In genomic region chr9:136722093-136722968, GRCh38 we compare ENCODE assay signal across 22 cellular contexts. TPM values are rescaled to one million over a fixed set of nuclear protein-coding genes. Genes with fewer than 3 reads are reported as not detected.
DNase-seq lines count a peak whose midpoint lies in the region; ATAC-seq and TF ChIP-seq lines count a peak whose summit lies in the region.
"Had no signal": no experiment of that assay in that cellular context is flagged by ENCODE, and none has a peak within 500 bp of the region (broad histone marks: within the 10 kb centered on the region; RNA-seq: fewer than 3 reads in every experiment).

No MANE protein-coding gene starts in this region.

- intact Hi-C loops in Right ventricle myocardium superior (cut with DNase I) (no loop called here), left cardiac atrium (cut with DNase I) (loop anchor here in 1 of 2 donors (5.0 kb wide), 1 partner anchor 45 kb away; no protein-coding TSS in a partner anchor)

- H3K4me1 ChIP-seq in Karpas-422 (ENCODE audit: low read length) (peaks cover 15% of the 10 kb centered on the region), endodermal cell (ENCODE audit: control insufficient read depth, insufficient read depth, low read length) (peaks cover 6% of the 10 kb centered on the region)

- no peak overlapping the region for H2AFZ ChIP-seq in Karpas-422 (ENCODE audit: low read length)

- DNase-seq in Right ventricle myocardium superior (no peak), left cardiac atrium (no peak), Karpas-422 (peak; percentile 54), endodermal cell (peak; percentile 62), KG1 (lab: John Stamatoyannopoulos, UW) (no peak), caudate nucleus (lab: John Stamatoyannopoulos, UW) (no peak), NCI-H748 (lab: John Stamatoyannopoulos, UW; ENCODE audit: unreplicated experiment) (no peak)
- DNase-seq in stimulated activated CD8-positive, alpha-beta memory T cell treated with anti-CD3 and anti-CD28 coated beads, Interleukin-4, amount 100 ng/mL, for 48 hours: peak; percentile 43
- DNase-seq: activated CD8-positive, alpha-beta T cell treated with anti-CD3 and anti-CD28 coated beads for 36 hours; CD8-positive, alpha-beta memory T cell; effector CD4-positive, alpha-beta T cell; mammary epithelial cell; NCI-H146; stomach had no signal

- H3K27me3 ChIP-seq in Karpas-422 (ENCODE audit: low read length) (no peaks in the 10 kb centered on the region), endodermal cell (ENCODE audit: control insufficient read depth, insufficient read depth, low read length, poor library complexity, severe bottlenecking) (no peaks in the 10 kb centered on the region)
- H3K27me3 ChIP-seq: stomach had no signal

- peaks cover 15% of the 10 kb centered on the region for H3K4me1 Mint-ChIP-seq in endodermal cell

- no peaks in the 10 kb centered on the region for H3K9me3 Mint-ChIP-seq in endodermal cell
- H3K9me3 Mint-ChIP-seq: activated CD8-positive, alpha-beta T cell treated with anti-CD3 and anti-CD28 coated beads for 36 hours; activated naive CD8-positive, alpha-beta T cell treated with anti-CD3 and anti-CD28 coated beads, Interleukin-2, amount 50 U/mL, for 24 hours; CD8-positive, alpha-beta memory T cell had no signal

- WGBS in endodermal cell (ENCODE audit: insufficient coverage in 1 of 2, insufficient read length in 1 of 2), 2 experiments: 90 to 94% methylated on average over 20 to 31 of the region's 31 CpGs

- H3K9me3 ChIP-seq in Karpas-422 (ENCODE audit: low read length): no peaks in the 10 kb centered on the region
- no peaks in the 10 kb centered on the region for H3K9me3 ChIP-seq in endodermal cell (ENCODE audit: control insufficient read depth, low read length)
- H3K9me3 ChIP-seq: stomach had no signal

- H3K9me2 ChIP-seq in Karpas-422 (replicated peaks; ENCODE audit: insufficient read depth, low read length): no peaks in the 10 kb centered on the region

- H3K79me2 ChIP-seq in Karpas-422 (ENCODE audit: low read length): peaks cover 7% of the 10 kb centered on the region

- H3K27ac ChIP-seq in Karpas-422 (ENCODE audit: low read length) (no peak overlapping the region), endodermal cell (ENCODE audit: low read depth, low read length) (no peak overlapping the region), caudate nucleus (ENCODE audit: low read depth, low read length) (no peak overlapping the region)

- no peak overlapping the region for H3K27ac Mint-ChIP-seq in endodermal cell
- H3K27ac Mint-ChIP-seq: activated CD8-positive, alpha-beta T cell treated with anti-CD3 and anti-CD28 coated beads for 36 hours; activated naive CD8-positive, alpha-beta T cell treated with anti-CD3 and anti-CD28 coated beads, Interleukin-2, amount 50 U/mL, for 24 hours had no signal

- peak; percentile 3 for ATAC-seq in Right ventricle myocardium superior (ENCODE audit: poor library complexity)
- ATAC-seq in left cardiac atrium: no peak
- ATAC-seq: activated CD8-positive, alpha-beta T cell treated with anti-CD3 and anti-CD28 coated beads for 36 hours; activated naive CD8-positive, alpha-beta T cell treated with anti-CD3 and anti-CD28 coated beads, Interleukin-2, amount 50 U/mL, for 24 hours had no signal

- H3K4me3 Mint-ChIP-seq in endodermal cell: no peak overlapping the region
- H3K4me3 Mint-ChIP-seq: activated CD8-positive, alpha-beta T cell treated with anti-CD3 and anti-CD28 coated beads for 36 hours; CD8-positive, alpha-beta memory T cell had no signal

- H3K9ac ChIP-seq in Karpas-422 (ENCODE audit: low read length) (no peak overlapping the region), endodermal cell (ENCODE audit: extremely low read depth, low read length, poor library complexity, severe bottlenecking) (no peak overlapping the region)

- H3K36me3 Mint-ChIP-seq in endodermal cell (ENCODE audit: low read depth): peaks cover 37% of the 10 kb centered on the region

- H3K4me2 ChIP-seq in Karpas-422 (ENCODE audit: low read depth, low read length, poor library complexity, severe bottlenecking): no peak overlapping the region

- no peak overlapping the region for H3K4me3 ChIP-seq in Karpas-422 (ENCODE audit: low read length)
- H3K4me3 ChIP-seq in endodermal cell (ENCODE audit: low read length): no peak overlapping the region
- H3K4me3 ChIP-seq: stomach had no signal

- TF ChIP-seq CTCF in endodermal cell (conservative IDR thresholded peaks at IDR 0.05): no peak

- no peaks in the 10 kb centered on the region for H3K27me3 Mint-ChIP-seq in endodermal cell (ENCODE audit: insufficient read depth)
- H3K27me3 Mint-ChIP-seq: activated CD8-positive, alpha-beta T cell treated with anti-CD3 and anti-CD28 coated beads for 36 hours had no signal

- peaks cover 23% of the 10 kb centered on the region for H3K36me3 ChIP-seq in Karpas-422 (ENCODE audit: insufficient read depth, low read length)
- H3K36me3 ChIP-seq in endodermal cell (ENCODE audit: control insufficient read depth, insufficient read depth, low read length): peaks cover 33% of the 10 kb centered on the region

- peaks cover 34% of the 10 kb centered on the region for H4K20me1 ChIP-seq in Karpas-422 (ENCODE audit: insufficient read depth, low read depth, low read length)

RNA-seq across cellular contexts. Expression of gene DIPK1B, which starts 10.0 kb away (rescaled TPM):
- total RNA-seq in Right ventricle myocardium superior: 15.1 TPM
- 10 to 100 TPM; 23.2 to 35.2 TPM for total RNA-seq in left cardiac atrium
- total RNA-seq in Karpas-422 (2014; rRNA removed; shearing (Covaris generic); ENCODE audit: low replicate concordance): not detected in 2 replicates
- 10 to 100 TPM; 35.1 to 45.4 TPM for total RNA-seq in endodermal cell
- polyA plus RNA-seq in endodermal cell (2013, experiment 1 of 2): 56.2 TPM
- 53.5 TPM for polyA plus RNA-seq in endodermal cell (2013, experiment 2 of 2)
- total RNA-seq: CD8-positive, alpha-beta memory T cell; myocyte had no signal
- polyA plus RNA-seq: CD8-positive, alpha-beta memory T cell had no signal

RNA-seq across cellular contexts. Expression of gene LCN10, which starts 20.4 kb away (rescaled TPM):
- total RNA-seq in Right ventricle myocardium superior (7.7 TPM), left cardiac atrium (10 to 100 TPM in 1 of 2 donors, 1 to 10 TPM in 1; 9.3 to 20.1 TPM), endodermal cell (1 to 10 TPM in 1 of 2 donors, under 1 TPM in 1; 0.91 to 1.1 TPM)
- not detected in 2 replicates for total RNA-seq in Karpas-422 (2014; rRNA removed; shearing (Covaris generic); ENCODE audit: low replicate concordance)
- polyA plus RNA-seq in endodermal cell (2013, experiment 1 of 2): 0.07 TPM
- 0.17 TPM for polyA plus RNA-seq in endodermal cell (2013, experiment 2 of 2)
- total RNA-seq: fibroblast of lung, HT1080, M059J, mammary epithelial cell, myocyte had no signal
- polyA plus RNA-seq: fibroblast of lung, mammary epithelial cell had no signal

RNA-seq across cellular contexts. Expression of gene LCN6, which starts 26.0 kb away (rescaled TPM):
- 13.0 TPM for total RNA-seq in Right ventricle myocardium superior
- 10 to 100 TPM; 18.2 to 51.8 TPM for total RNA-seq in left cardiac atrium
- not detected in 2 replicates for total RNA-seq in Karpas-422 (2014; rRNA removed; shearing (Covaris generic); ENCODE audit: low replicate concordance)
- not detected for total RNA-seq in endodermal cell
- not detected for polyA plus RNA-seq in endodermal cell (2013, experiment 1 of 2)
- not detected for polyA plus RNA-seq in endodermal cell (2013, experiment 2 of 2)
- total RNA-seq: activated CD8-positive, alpha-beta T cell treated with anti-CD3 and anti-CD28 coated beads for 36 hours; CD8-positive, alpha-beta memory T cell; fibroblast of lung; HT1080; M059J; mammary epithelial cell; myocyte; T-helper 1 cell treated with Interleukin-12 subunit alpha and Interleukin-12 subunit beta and Interleukin-4 antibody, amounts not matched to agents 30 ng/mL and 1 ng/mL, for 36 hours had no signal
- polyA plus RNA-seq: CD8-positive, alpha-beta memory T cell; fibroblast of lung; mammary epithelial cell had no signal

RNA-seq across cellular contexts. Expression of gene AGPAT2, which starts 35.1 kb away (rescaled TPM):
- total RNA-seq in Right ventricle myocardium superior (48.6 TPM), left cardiac atrium (100 to 1,000 TPM; 154 TPM), endodermal cell (10 to 100 TPM; 33.4 to 39.8 TPM)
- total RNA-seq in Karpas-422 (2014; rRNA removed; shearing (Covaris generic); ENCODE audit: low replicate concordance): 12.3 and 38.5 TPM in 2 replicates
- 16.9 TPM for polyA plus RNA-seq in endodermal cell (2013, experiment 1 of 2)
- 14.3 TPM for polyA plus RNA-seq in endodermal cell (2013, experiment 2 of 2)

RNA-seq across cellular contexts. Expression of gene LCN8, which starts 35.7 kb away (rescaled TPM):
- total RNA-seq in Right ventricle myocardium superior (not detected), left cardiac atrium (not detected), endodermal cell (not detected)
- total RNA-seq in Karpas-422 (2014; rRNA removed; shearing (Covaris generic); ENCODE audit: low replicate concordance): not detected in 2 replicates
- polyA plus RNA-seq in endodermal cell (2013, experiment 1 of 2): not detected
- not detected for polyA plus RNA-seq in endodermal cell (2013, experiment 2 of 2)
- total RNA-seq: activated CD8-positive, alpha-beta T cell treated with anti-CD3 and anti-CD28 coated beads for 36 hours; CD8-positive, alpha-beta memory T cell; fibroblast of lung; HT1080; M059J; mammary epithelial cell; omental fat pad; sciatic nerve; stomach; T-helper 1 cell treated with Interleukin-12 subunit alpha and Interleukin-12 subunit beta and Interleukin-4 antibody, amounts not matched to agents 30 ng/mL and 1 ng/mL, for 36 hours had no signal
- polyA plus RNA-seq: CD8-positive, alpha-beta memory T cell; fibroblast of lung; mammary epithelial cell; stomach had no signal

Comparison
In these comparisons a context has a peak if more than half of its experiments do, and no peak if none do; other contexts are left out.
1. DNase-seq: peak in Karpas-422 (single experiment), endodermal cell (single experiment) and stimulated activated CD8-positive, alpha-beta memory T cell treated with anti-CD3 and anti-CD28 coated beads, Interleukin-4, amount 100 ng/mL, for 48 hours (single experiment); none in Right ventricle myocardium superior (single experiment), left cardiac atrium (single experiment), KG1 (single experiment), caudate nucleus (0 of 61) and NCI-H748 (single experiment).
2. RNA of gene DIPK1B, which starts 10.0 kb away (total RNA-seq): 35.1 to 45.4 TPM in endodermal cell, 23.2 to 35.2 TPM in left cardiac atrium and 15.1 TPM in Right ventricle myocardium superior (single experiment); not detected in Karpas-422; every median in the first group is over 10 times any median in the second.
3. RNA of gene LCN6, which starts 26.0 kb away (total RNA-seq): 18.2 to 51.8 TPM in left cardiac atrium and 13.0 TPM in Right ventricle myocardium superior (single experiment); not detected in Karpas-422 and not detected in endodermal cell; every median in the first group is over 10 times any median in the second.